ENCODE assay signal across 21 cellular contexts in the genomic region with DNA sequence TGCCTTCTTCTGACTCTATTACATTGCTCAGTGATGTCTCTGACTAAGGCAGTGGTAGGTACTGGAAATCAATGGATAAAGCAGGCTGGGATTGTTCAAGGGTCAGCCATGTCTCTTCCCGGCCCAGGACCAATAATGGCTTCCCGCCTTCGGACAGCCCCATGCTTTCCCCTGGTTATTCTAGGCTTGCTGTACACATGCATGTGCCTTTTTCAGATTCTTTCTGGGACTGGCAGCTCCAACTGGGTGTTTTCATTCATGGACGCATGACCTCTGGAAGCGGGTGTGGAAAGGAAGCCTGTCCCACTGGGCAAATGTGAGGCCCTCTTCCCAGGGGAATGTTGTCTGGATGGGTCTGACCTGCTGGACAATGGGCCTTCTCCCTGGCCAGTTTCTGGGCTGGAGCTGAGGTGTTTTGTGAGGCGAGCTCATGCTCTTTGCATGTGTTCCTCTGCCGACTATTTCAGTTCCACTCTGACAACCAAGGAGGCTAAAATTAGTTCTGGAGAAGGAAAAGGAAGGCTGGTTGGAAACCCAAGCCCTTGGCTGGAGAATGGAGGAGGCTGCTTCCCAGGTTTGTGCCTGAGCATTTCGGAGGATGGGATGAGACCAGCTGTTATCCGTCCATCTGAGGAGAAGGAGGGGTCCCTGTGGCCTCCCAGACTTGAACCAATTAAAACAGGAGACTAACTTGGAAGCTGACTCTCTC. TPM values are rescaled to one million over a fixed set of nuclear protein-coding genes. Genes with fewer than 3 reads are reported as not detected.
DNase-seq lines count a peak whose midpoint lies in the region; ATAC-seq and TF ChIP-seq lines count a peak whose summit lies in the region.
"Had no signal": no experiment of that assay in that cellular context is flagged by ENCODE, and none has a peak within 500 bp of the region (broad histone marks: within the 10 kb centered on the region; RNA-seq: fewer than 3 reads in every experiment).

No MANE protein-coding gene starts in this region.

- H3K9ac ChIP-seq in BLaER1: no peak overlapping the region

- no peaks in the 10 kb centered on the region for H3K36me3 Mint-ChIP-seq in activated T-helper 17 cell treated with anti-CD3 and anti-CD28 coated beads, Interleukin-2, amount 50 U/mL, for 72 hours (ENCODE audit: low read depth)
- H3K36me3 Mint-ChIP-seq: stimulated activated memory B cell treated with anti-CD40 and anti-IgM and Interleukin-4, amounts not matched to agents 10 μg/mL and 1 μg/mL and 100 μg/mL, for 72 hours had no signal

- no peak for ATAC-seq in activated T-helper 17 cell treated with anti-CD3 and anti-CD28 coated beads, Interleukin-2, amount 50 U/mL, for 72 hours (replicated peaks)
- no peak for ATAC-seq in HG03460 (IDR thresholded peaks at IDR 0.05; ENCODE audit: unreplicated experiment)
- ATAC-seq in HG02642 (IDR thresholded peaks at IDR 0.05; ENCODE audit: poor library complexity, unreplicated experiment): no peak
- ATAC-seq: stimulated activated memory B cell treated with anti-CD40 and anti-IgM and Interleukin-4, amounts not matched to agents 10 μg/mL and 1 μg/mL and 100 μg/mL, for 72 hours had no signal

- H3K9me3 Mint-ChIP-seq in activated T-helper 17 cell treated with anti-CD3 and anti-CD28 coated beads, Interleukin-2, amount 50 U/mL, for 72 hours: no peaks in the 10 kb centered on the region
- H3K9me3 Mint-ChIP-seq: CD4-positive, alpha-beta memory T cell had no signal

- H4K20me1 ChIP-seq in BLaER1: peaks cover 98% of the 10 kb centered on the region

- H3K4me3 ChIP-seq in BLaER1: no peak overlapping the region
- H3K4me3 ChIP-seq in left ventricle myocardium inferior: peak overlapping the region; percentile 15
- H3K4me3 ChIP-seq in prostate gland: no peak overlapping the region
- H3K4me3 ChIP-seq: smooth muscle cell had no signal

- TF ChIP-seq POLR2A in prostate gland (IDR thresholded peaks at IDR 0.05): no peak

- DNase-seq in left ventricle myocardium inferior: no peak
- DNase-seq in prostate gland (ENCODE audit: low spot score): no peak
- DNase-seq in NCI-H526 treated with DMSO at 0.1 percent for 48 hours (lab: John Stamatoyannopoulos, UW): no peak
- DNase-seq in COLO829 (ENCODE audit: low spot score): no peak
- DNase-seq: ACHN; activated CD8-positive, alpha-beta memory T cell treated with anti-CD3 and anti-CD28 coated beads for 24 hours; amygdala; CD4-positive, alpha-beta memory T cell; colonic mucosa; NCI-H1417; NCI-H2227 treated with DMSO at 0.1 percent for 48 hours; NK-92 treated with Interleukin-12 subunit alpha and Interleukin-12 subunit beta, amount 100 ng/mL, for 24 hours; occipital lobe; RPMI8226; WERI-Rb-1 had no signal

- H3K27ac ChIP-seq in BLaER1 (no peak overlapping the region), left ventricle myocardium inferior (replicated peaks) (peak overlapping the region; percentile 74), prostate gland (peak overlapping the region; percentile 56 to 62)
- H3K27ac ChIP-seq: WERI-Rb-1 had no signal

- peak overlapping the region; percentile 30 for H3K4me2 ChIP-seq in BLaER1
- H3K4me2 ChIP-seq: smooth muscle cell had no signal

- H3K27me3 ChIP-seq in BLaER1 (no peaks in the 10 kb centered on the region), left ventricle myocardium inferior (ENCODE audit: low read depth) (no peaks in the 10 kb centered on the region), prostate gland (replicated peaks; ENCODE audit: insufficient read depth) (no peaks in the 10 kb centered on the region)
- H3K27me3 ChIP-seq: colonic mucosa had no signal

- no peak overlapping the region for H3K4me3 Mint-ChIP-seq in activated T-helper 17 cell treated with anti-CD3 and anti-CD28 coated beads, Interleukin-2, amount 50 U/mL, for 72 hours
- H3K4me3 Mint-ChIP-seq: CD4-positive, alpha-beta memory T cell; stimulated activated memory B cell treated with anti-CD40 and anti-IgM and Interleukin-4, amounts not matched to agents 10 μg/mL and 1 μg/mL and 100 μg/mL, for 72 hours had no signal

- peak overlapping the region; percentile 30 for H3K27ac Mint-ChIP-seq in activated T-helper 17 cell treated with anti-CD3 and anti-CD28 coated beads, Interleukin-2, amount 50 U/mL, for 72 hours
- H3K27ac Mint-ChIP-seq: stimulated activated memory B cell treated with anti-CD40 and anti-IgM and Interleukin-4, amounts not matched to agents 10 μg/mL and 1 μg/mL and 100 μg/mL, for 72 hours had no signal

- TF ChIP-seq CTCF in left ventricle myocardium inferior (IDR thresholded peaks at IDR 0.05; ENCODE audit: borderline replicate concordance) (no peak), prostate gland (IDR thresholded peaks at IDR 0.05) (no peak)

- 61% methylated on average over 9 of the region's 9 CpGs for WGBS in prostate gland

- H3K4me1 ChIP-seq in BLaER1 (peaks cover 32% of the 10 kb centered on the region), left ventricle myocardium inferior (peaks cover 65% of the 10 kb centered on the region), prostate gland (replicated peaks) (peaks cover 13% of the 10 kb centered on the region)

- H3K27me3 Mint-ChIP-seq in activated T-helper 17 cell treated with anti-CD3 and anti-CD28 coated beads, Interleukin-2, amount 50 U/mL, for 72 hours: no peaks in the 10 kb centered on the region
- H3K27me3 Mint-ChIP-seq: CD4-positive, alpha-beta memory T cell had no signal

- H3K36me3 ChIP-seq in BLaER1 (peaks cover 54% of the 10 kb centered on the region), left ventricle myocardium inferior (no peaks in the 10 kb centered on the region), prostate gland (no peaks in the 10 kb centered on the region)
- H3K36me3 ChIP-seq: colonic mucosa, WERI-Rb-1 had no signal

- H3K4me1 Mint-ChIP-seq in activated T-helper 17 cell treated with anti-CD3 and anti-CD28 coated beads, Interleukin-2, amount 50 U/mL, for 72 hours: peaks cover 11% of the 10 kb centered on the region

- intact Hi-C loops in left ventricle myocardium inferior (cut with micrococcal nuclease) (no loop called here), prostate gland (cut with DNase I) (no loop called here)

- H3K9me3 ChIP-seq in BLaER1 (peaks cover 33% of the 10 kb centered on the region), left ventricle myocardium inferior (replicated peaks) (no peaks in the 10 kb centered on the region), prostate gland (no peaks in the 10 kb centered on the region)
- H3K9me3 ChIP-seq: colonic mucosa had no signal

RNA-seq across cellular contexts. Expression of gene ACVR2B, which starts 6.8 kb away (rescaled TPM):
- total RNA-seq in activated T-helper 17 cell treated with anti-CD3 and anti-CD28 coated beads, Interleukin-2, amount 50 U/mL, for 72 hours: 10 to 100 TPM in 1 of 2 donors, 1 to 10 TPM in 1; 7.7 to 12.8 TPM
- 5.5 TPM for total RNA-seq in left ventricle myocardium inferior
- total RNA-seq in prostate gland: 10 to 100 TPM in 1 of 2 donors, 1 to 10 TPM in 1; 5.8 to 24.3 TPM

RNA-seq across cellular contexts. Expression of gene EXOG, which starts 35.6 kb away (rescaled TPM):
- 10 to 100 TPM; 15.9 to 23.8 TPM for total RNA-seq in activated T-helper 17 cell treated with anti-CD3 and anti-CD28 coated beads, Interleukin-2, amount 50 U/mL, for 72 hours
- total RNA-seq in left ventricle myocardium inferior: 27.9 TPM
- 10 to 100 TPM in 1 of 2 donors, 1 to 10 TPM in 1; 6.4 to 12.4 TPM for total RNA-seq in prostate gland
